ENCODE assay signal across 8 cellular contexts in the genomic region with DNA sequence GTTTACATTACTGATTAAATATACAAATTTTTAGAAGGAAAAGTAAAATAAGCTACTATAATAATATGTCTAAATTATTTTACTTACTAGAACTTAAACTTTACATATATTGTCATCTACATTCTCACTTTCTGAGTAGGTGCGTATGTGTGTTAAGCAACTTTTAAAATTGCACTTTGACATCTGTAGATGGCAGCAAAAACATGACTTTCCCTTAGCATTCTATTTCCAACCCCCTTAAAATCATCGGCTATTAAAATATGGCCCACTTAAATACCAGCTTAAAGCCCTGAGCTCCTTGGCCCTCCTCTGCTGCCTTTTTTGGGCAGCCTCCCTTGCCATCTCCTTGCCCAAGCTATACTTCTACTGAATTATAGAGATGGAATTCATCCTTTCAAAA.
DNase-seq lines count a peak whose midpoint lies in the region; ATAC-seq and TF ChIP-seq lines count a peak whose summit lies in the region.
"Had no signal": no experiment of that assay in that cellular context is flagged by ENCODE, and none has a peak within 500 bp of the region (broad histone marks: within the 10 kb centered on the region; RNA-seq: fewer than 3 reads in every experiment).

No MANE protein-coding gene starts in this region.

- no peaks in the 10 kb centered on the region for H3K9me3 ChIP-seq in effector memory CD4-positive, alpha-beta T cell (ENCODE audit: control insufficient read depth, low read length)

- no peak overlapping the region for H3K27ac Mint-ChIP-seq in progenitor cell of endocrine pancreas
- H3K27ac Mint-ChIP-seq: activated B cell treated with CpG ODN at 0.5 μM for 24 hours had no signal

- no peak overlapping the region for H3K4me3 Mint-ChIP-seq in progenitor cell of endocrine pancreas (ENCODE audit: low read depth)
- H3K4me3 Mint-ChIP-seq: activated B cell treated with CpG ODN at 0.5 μM for 24 hours had no signal

- H3K27ac ChIP-seq in brain microvascular endothelial cell: no peak overlapping the region
- no peak overlapping the region for H3K27ac ChIP-seq in effector memory CD4-positive, alpha-beta T cell (ENCODE audit: insufficient read depth, low read length, poor library complexity, severe bottlenecking)

- H3K4me1 Mint-ChIP-seq in progenitor cell of endocrine pancreas (ENCODE audit: low read depth): peaks cover 7% of the 10 kb centered on the region

- no peaks in the 10 kb centered on the region for H3K9me3 Mint-ChIP-seq in progenitor cell of endocrine pancreas (ENCODE audit: low read depth)
- H3K9me3 Mint-ChIP-seq: activated B cell treated with CpG ODN at 0.5 μM for 24 hours had no signal

- no peaks in the 10 kb centered on the region for H3K27me3 Mint-ChIP-seq in progenitor cell of endocrine pancreas

- ATAC-seq in GM19467 (IDR thresholded peaks at IDR 0.05; ENCODE audit: unreplicated experiment): no peak

- DNase-seq in LHCN-M2 (ENCODE audit: low read depth): peak; percentile 30
- peak; percentile 25 for DNase-seq in brain microvascular endothelial cell
- no peak for DNase-seq in progenitor cell of endocrine pancreas (ENCODE audit: low spot score, unreplicated experiment)
- DNase-seq in effector memory CD4-positive, alpha-beta T cell: no peak
- no peak for DNase-seq in middle frontal gyrus (ENCODE audit: extremely low spot score, low spot score)
- DNase-seq: activated B cell treated with CpG ODN at 0.5 μM for 24 hours had no signal

- H3K36me3 Mint-ChIP-seq in progenitor cell of endocrine pancreas (ENCODE audit: insufficient read depth): no peaks in the 10 kb centered on the region

- in situ Hi-C loops in brain microvascular endothelial cell (cut with HindIII; ENCODE audit: low pct_ligation_motif_present, low sequenced_read_pairs): no loop called here

- H3K27me3 ChIP-seq in brain microvascular endothelial cell (replicated peaks): no peaks in the 10 kb centered on the region
- no peaks in the 10 kb centered on the region for H3K27me3 ChIP-seq in effector memory CD4-positive, alpha-beta T cell (replicated peaks; ENCODE audit: control insufficient read depth, insufficient read depth, low read length, poor library complexity, severe bottlenecking)

- H3K4me3 ChIP-seq in brain microvascular endothelial cell (ENCODE audit: low read depth, low read length): no peak overlapping the region
- no peak overlapping the region for H3K4me3 ChIP-seq in effector memory CD4-positive, alpha-beta T cell (ENCODE audit: insufficient read depth, low read depth, low read length, poor library complexity, severe bottlenecking)

- 0 out of 2 replicates have a peak, but pooled peaks have one; percentile 4 for TF ChIP-seq CTCF in GM12874 (IDR thresholded peaks at IDR 0.05; ENCODE audit: insufficient read depth, low read depth, low read length)
- peak; percentile 23 for TF ChIP-seq CTCF in brain microvascular endothelial cell (IDR thresholded peaks at IDR 0.05; ENCODE audit: low read depth, low read length, missing control alignments)
- peak; percentile 42 for TF ChIP-seq CTCF in progenitor cell of endocrine pancreas (IDR thresholded peaks at IDR 0.05; ENCODE audit: unreplicated experiment)

- no peaks in the 10 kb centered on the region for H3K36me3 ChIP-seq in brain microvascular endothelial cell (replicated peaks)
- H3K36me3 ChIP-seq in effector memory CD4-positive, alpha-beta T cell (ENCODE audit: control insufficient read depth, insufficient read depth, low read length): no peaks in the 10 kb centered on the region

- no peaks in the 10 kb centered on the region for H3K4me1 ChIP-seq in effector memory CD4-positive, alpha-beta T cell (ENCODE audit: control insufficient read depth, insufficient read depth, low read length, poor library complexity, severe bottlenecking)

Comparison
In these comparisons a context has a peak if more than half of its experiments do, and no peak if none do; other contexts are left out.
1. DNase-seq: peak in LHCN-M2 (single experiment) and brain microvascular endothelial cell (single experiment); none in progenitor cell of endocrine pancreas (single experiment), effector memory CD4-positive, alpha-beta T cell (0 of 3) and middle frontal gyrus (single experiment).
2. Peak in every context shown above with its lines, with median percentiles within 50 percentile points of each other: CTCF ChIP-seq.